ENCODE assay signal across 8 cellular contexts in the genomic region with DNA sequence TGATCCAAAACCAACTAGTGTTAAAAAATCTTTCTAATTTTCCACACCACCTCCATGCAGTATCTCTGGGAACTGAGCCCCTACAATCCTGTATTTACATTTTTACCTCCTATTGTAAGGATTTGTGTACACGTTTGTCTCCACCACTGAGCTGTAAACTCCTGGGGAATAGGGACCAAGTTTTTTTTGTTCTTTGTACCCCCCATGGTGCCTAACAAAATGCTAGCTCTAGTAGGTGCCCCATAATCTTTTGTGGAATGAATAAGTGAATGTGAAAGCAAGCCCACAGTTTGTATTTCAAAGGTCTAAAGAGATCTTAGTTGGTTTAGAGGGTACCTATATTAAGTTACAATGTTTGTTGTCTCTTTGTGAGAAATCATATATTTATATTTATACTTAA. TPM values are rescaled to one million over a fixed set of nuclear protein-coding genes. Genes with fewer than 3 reads are reported as not detected.
DNase-seq lines count a peak whose midpoint lies in the region; ATAC-seq and TF ChIP-seq lines count a peak whose summit lies in the region.

No MANE protein-coding gene starts in this region.

- H3K27ac ChIP-seq in CD8-positive, alpha-beta T cell (ENCODE audit: low read depth, low read length) = no peak overlapping the region
- H3K27ac ChIP-seq in SJCRH30 (peak overlapping the region; percentile 66; the same call in 1 of the 2 replicates), rectal smooth muscle tissue (ENCODE audit: low read depth, low read length) (peak overlapping the region; percentile 97)

- TF ChIP-seq CTCF in CD8-positive, alpha-beta T cell (IDR thresholded peaks at IDR 0.05) = no peak
- no peak for TF ChIP-seq CTCF in fibroblast of villous mesenchyme (IDR thresholded peaks at IDR 0.05; ENCODE audit: insufficient read depth, low read depth, low read length)

- no peaks in the 10 kb centered on the region for H3K9me3 Mint-ChIP-seq in CD8-positive, alpha-beta T cell

- H3K4me3 Mint-ChIP-seq in CD8-positive, alpha-beta T cell = peak overlapping the region; percentile 49

- H3K4me1 ChIP-seq in CD8-positive, alpha-beta T cell (ENCODE audit: insufficient read depth, low read length) = no peaks in the 10 kb centered on the region
- H3K4me1 ChIP-seq in SJCRH30 (peaks cover 7% of the 10 kb centered on the region), rectal smooth muscle tissue (ENCODE audit: control insufficient read depth, insufficient read depth, low read length) (peaks cover 5% of the 10 kb centered on the region)

- POLR2A ChIA-PET in CD8-positive, alpha-beta T cell (lab: Charles Lee) = no interaction called here

- intact Hi-C loops in CD8-positive, alpha-beta T cell (cut with DNase I, micrococcal nuclease) = no loop called here

- H3K27me3 ChIP-seq in CD8-positive, alpha-beta T cell (ENCODE audit: insufficient read depth, low read length) = peaks cover 4% of the 10 kb centered on the region
- H3K27me3 ChIP-seq in SJCRH30 (no peaks in the 10 kb centered on the region), rectal smooth muscle tissue (ENCODE audit: control insufficient read depth, insufficient read depth, low read length) (no peaks in the 10 kb centered on the region)

- DNase-seq in CD8-positive, alpha-beta T cell = no peak
- DNase-seq in SJCRH30 (no peak), fibroblast of villous mesenchyme (ENCODE audit: low read depth) (no peak), dermis blood vessel endothelial cell (no peak), NCI-H2196 treated with DMSO at 0.1 percent for 48 hours (lab: John Stamatoyannopoulos, UW; ENCODE audit: unreplicated experiment) (no peak)
- DNase-seq in stimulated activated CD4-positive, alpha-beta T cell treated with anti-CD3 and anti-CD28 coated beads, Interleukin-4, amount 100 ng/mL, for 4 hours = no peak

- no peak overlapping the region for H3K4me3 ChIP-seq in CD8-positive, alpha-beta T cell (ENCODE audit: low read depth, low read length)
- H3K4me3 ChIP-seq in SJCRH30 (peak overlapping the region; percentile 74), fibroblast of villous mesenchyme (ENCODE audit: low read depth, low read length) (peak overlapping the region; percentile 89), rectal smooth muscle tissue (ENCODE audit: low read length) (peak overlapping the region; percentile 85)

- no peaks in the 10 kb centered on the region for H3K36me3 Mint-ChIP-seq in CD8-positive, alpha-beta T cell

- ATAC-seq in CD8-positive, alpha-beta T cell = no peak
- no peak for ATAC-seq in GM18867 (IDR thresholded peaks at IDR 0.05; ENCODE audit: unreplicated experiment)

- peaks cover 36% of the 10 kb centered on the region for H3K27me3 Mint-ChIP-seq in CD8-positive, alpha-beta T cell (ENCODE audit: low read depth)

- H3K9ac ChIP-seq in rectal smooth muscle tissue (ENCODE audit: low read length) = no peak overlapping the region

- H3K27ac Mint-ChIP-seq in CD8-positive, alpha-beta T cell = no peak overlapping the region

- peaks cover 10% of the 10 kb centered on the region for H3K4me1 Mint-ChIP-seq in CD8-positive, alpha-beta T cell (ENCODE audit: low read depth)

- H3K36me3 ChIP-seq in CD8-positive, alpha-beta T cell (ENCODE audit: insufficient read depth, low read length) = no peaks in the 10 kb centered on the region
- H3K36me3 ChIP-seq in SJCRH30 (no peaks in the 10 kb centered on the region), rectal smooth muscle tissue (ENCODE audit: control insufficient read depth, insufficient read depth, low read length) (no peaks in the 10 kb centered on the region)

- CTCF ChIA-PET in CD8-positive, alpha-beta T cell (lab: Charles Lee) = no interaction called here

- H3K9me3 ChIP-seq in CD8-positive, alpha-beta T cell (ENCODE audit: low read length) = no peaks in the 10 kb centered on the region
- H3K9me3 ChIP-seq in SJCRH30 (replicated peaks) = no peaks in the 10 kb centered on the region

RNA-seq across cellular contexts. Expression of gene WLS, which starts 0.9 kb away (rescaled TPM):
- not detected for total RNA-seq in CD8-positive, alpha-beta T cell
- total RNA-seq in SJCRH30 (2014; rRNA removed; shearing (Covaris generic)) = 38.1 and 43.2 TPM in 2 replicates
- total RNA-seq in fibroblast of villous mesenchyme (66.1 and 83.8 TPM in 2 replicates), dermis blood vessel endothelial cell (43.4 and 50.8 TPM in 2 replicates)

Comparison
In these comparisons a context has a peak if more than half of its experiments do, and no peak if none do; other contexts are left out.
1. RNA of gene WLS, which starts 0.9 kb away (total RNA-seq): 66.1 to 83.8 TPM in fibroblast of villous mesenchyme, 43.4 to 50.8 TPM in dermis blood vessel endothelial cell and 38.1 to 43.2 TPM in SJCRH30; not detected in CD8-positive, alpha-beta T cell; every median in the first group is over 10 times any median in the second.